8 cellular contexts compared by ENCODE assay signal in genomic region chr17:46193246-46193625, GRCh38.
DNase-seq lines count a peak whose midpoint lies in the region; ATAC-seq and TF ChIP-seq lines count a peak whose summit lies in the region.

KANSL1 (minus strand) TSS chr17:46193429; CDS start chr17:46172143, 21,286 bp downstream.

- peaks cover 24% of the 10 kb centered on the region for H3K4me1 ChIP-seq in ACC112 (ENCODE audit: control insufficient read depth, insufficient read depth, low read length, unreplicated experiment)

- ATAC-seq in GM18867 (IDR thresholded peaks at IDR 0.05; ENCODE audit: unreplicated experiment): peak; percentile 67
- ATAC-seq in HG03103 (IDR thresholded peaks at IDR 0.05; ENCODE audit: low read depth, unreplicated experiment): peak; percentile 52

- H3K36me3 ChIP-seq in ACC112 (ENCODE audit: insufficient read depth, low read length): no peaks in the 10 kb centered on the region

- H3K27me3 ChIP-seq in ACC112 (ENCODE audit: insufficient read depth, low read length): no peaks in the 10 kb centered on the region

- TF ChIP-seq CTCF in WI38 (IDR thresholded peaks at IDR 0.05; ENCODE audit: low read depth, low read length): no peak

- peak within 1 kb of the TSS; percentile 97 for H2AFZ ChIP-seq in ACC112 (ENCODE audit: low read length, unreplicated experiment)

- peaks cover 67% of the 10 kb centered on the region for H3K79me2 ChIP-seq in ACC112 (ENCODE audit: control insufficient read depth, insufficient read depth, low read length, unreplicated experiment)

- peak within 1 kb of the TSS; percentile 97 for H3K4me3 ChIP-seq in ACC112 (ENCODE audit: low read depth, low read length)
- peak within 1 kb of the TSS; percentile 93 for H3K4me3 ChIP-seq in WI38 (ENCODE audit: low read depth, low read length)

- H3K27ac ChIP-seq in ACC112 (ENCODE audit: low read depth, low read length): peak within 1 kb of the TSS; percentile 83

- DNase-seq in NCI-H2171 treated with DMSO at 0.1 percent for 48 hours (lab: John Stamatoyannopoulos, UW) (peak; percentile 97), islet precursor cell (peak; percentile 98)
- DNase-seq in central memory CD4-positive, alpha-beta T cell: peak; percentile 85
- peak; percentile 65 to 87 (median 85) for DNase-seq in stimulated activated CD4-positive, alpha-beta T cell treated with anti-CD3 and anti-CD28 coated beads, Interleukin-12 subunit alpha, Interleukin-12 subunit beta, amount 100 ng/mL, for 48 hours (ENCODE audit: low read depth in 2 of 3, low spot score in 1 of 3)

Comparison
In these comparisons a context has a peak if more than half of its experiments do, and no peak if none do; other contexts are left out.
1. Peak in every context shown above with its lines: DNase-seq, ATAC-seq, H3K4me3 ChIP-seq and H3K27ac ChIP-seq.